Comparison of ENCODE assay signal across 12 cellular contexts in the genomic region with DNA sequence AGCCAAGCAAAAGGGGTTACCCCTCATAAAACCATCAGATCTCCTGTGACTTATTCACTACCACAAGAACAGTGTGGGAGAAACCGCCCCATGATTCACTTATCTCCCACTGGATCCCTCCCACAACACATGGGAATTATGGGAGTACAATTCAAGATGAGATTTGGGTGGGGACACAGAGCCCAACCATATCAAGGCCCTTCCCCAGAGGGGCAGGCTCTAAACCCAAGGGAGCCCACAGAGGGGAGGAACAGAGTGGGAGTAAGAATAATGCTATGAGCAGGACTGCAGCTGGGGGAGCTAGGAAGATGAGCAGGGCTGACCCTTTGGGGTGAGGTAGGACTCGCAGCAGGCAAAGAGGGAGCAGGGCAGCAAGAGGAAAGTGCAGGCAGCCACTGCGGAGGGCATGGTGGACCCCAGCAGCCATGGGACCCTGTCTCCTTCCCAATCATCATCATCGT. TPM values are rescaled to one million over a fixed set of nuclear protein-coding genes. Genes with fewer than 3 reads are reported as not detected.
DNase-seq lines count a peak whose midpoint lies in the region; ATAC-seq lines count a peak whose summit lies in the region.
"Had no signal": no experiment of that assay in that cellular context is flagged by ENCODE, and none has a peak within 500 bp of the region (broad histone marks: within the 10 kb centered on the region; RNA-seq: fewer than 3 reads in every experiment).

No MANE protein-coding gene starts in this region.

- H3K4me3 Mint-ChIP-seq in stimulated activated effector memory CD8-positive, alpha-beta T cell treated with anti-CD3 and anti-CD28 coated beads, Interleukin-12 subunit alpha, Interleukin-12 subunit beta, amount 100 ng/mL, for 72 hours, result no peak overlapping the region
- H3K4me3 Mint-ChIP-seq: nephron progenitor cell had no signal

- H3K9me3 Mint-ChIP-seq in stimulated activated effector memory CD8-positive, alpha-beta T cell treated with anti-CD3 and anti-CD28 coated beads, Interleukin-12 subunit alpha, Interleukin-12 subunit beta, amount 100 ng/mL, for 72 hours, result no peaks in the 10 kb centered on the region
- H3K9me3 Mint-ChIP-seq: nephron progenitor cell had no signal

- H3K36me3 Mint-ChIP-seq in stimulated activated effector memory CD8-positive, alpha-beta T cell treated with anti-CD3 and anti-CD28 coated beads, Interleukin-12 subunit alpha, Interleukin-12 subunit beta, amount 100 ng/mL, for 72 hours, result peaks cover 89% of the 10 kb centered on the region

- H3K27ac Mint-ChIP-seq in stimulated activated effector memory CD8-positive, alpha-beta T cell treated with anti-CD3 and anti-CD28 coated beads, Interleukin-12 subunit alpha, Interleukin-12 subunit beta, amount 100 ng/mL, for 72 hours, result peak overlapping the region; percentile 94
- H3K27ac Mint-ChIP-seq: nephron progenitor cell had no signal

- peak; percentile 8 for DNase-seq in activated CD4-positive, alpha-beta T cell treated with anti-CD3 and anti-CD28 coated beads for 48 hours
- DNase-seq in activated CD4-positive, alpha-beta T cell treated with anti-CD3 and anti-CD28 coated beads for 4 hours, result no peak
- DNase-seq in LHCN-M2 (ENCODE audit: low read depth), result peak; percentile 70
- DNase-seq in hepatic stellate cell (ENCODE audit: low spot score), result peak; percentile 1
- DNase-seq in stimulated activated effector memory CD8-positive, alpha-beta T cell treated with anti-CD3 and anti-CD28 coated beads, Interleukin-12 subunit alpha, Interleukin-12 subunit beta, amount 100 ng/mL, for 72 hours (ENCODE audit: low spot score in 2 of 2), result peak; percentile 1 to 36
- no peak for DNase-seq in kidney tubule cell (ENCODE audit: low spot score)
- DNase-seq in NCI-H1930 (lab: John Stamatoyannopoulos, UW), result no peak
- no peak for DNase-seq in DMS79 treated with DMSO at 0.1 percent for 48 hours (lab: John Stamatoyannopoulos, UW)
- DNase-seq: NCI-H510A, nephron progenitor cell, T1000 had no signal

- peaks cover 42% of the 10 kb centered on the region for H3K4me1 Mint-ChIP-seq in stimulated activated effector memory CD8-positive, alpha-beta T cell treated with anti-CD3 and anti-CD28 coated beads, Interleukin-12 subunit alpha, Interleukin-12 subunit beta, amount 100 ng/mL, for 72 hours

- no peak for ATAC-seq in stimulated activated effector memory CD8-positive, alpha-beta T cell treated with anti-CD3 and anti-CD28 coated beads, Interleukin-12 subunit alpha, Interleukin-12 subunit beta, amount 100 ng/mL, for 72 hours
- ATAC-seq: gastrocnemius medialis had no signal

RNA-seq across cellular contexts. Expression of gene CD82, which starts 59.3 kb away (rescaled TPM):
- total RNA-seq in LHCN-M2 (2014; rRNA removed), result 304 and 372 TPM in 2 replicates
- polyA plus RNA-seq in LHCN-M2 (2012), result 301 TPM

Comparison
In these comparisons a context has a peak if more than half of its experiments do, and no peak if none do; other contexts are left out.
1. DNase-seq: peak in activated CD4-positive, alpha-beta T cell treated with anti-CD3 and anti-CD28 coated beads for 48 hours (single experiment), LHCN-M2 (single experiment), hepatic stellate cell (single experiment) and stimulated activated effector memory CD8-positive, alpha-beta T cell treated with anti-CD3 and anti-CD28 coated beads, Interleukin-12 subunit alpha, Interleukin-12 subunit beta, amount 100 ng/mL, for 72 hours (2 of 2); none in activated CD4-positive, alpha-beta T cell treated with anti-CD3 and anti-CD28 coated beads for 4 hours (0 of 2), kidney tubule cell (single experiment), NCI-H1930 (0 of 2) and DMS79 treated with DMSO at 0.1 percent for 48 hours (single experiment).